In genomic region chr3:14261229-14261628, GRCh38 we compare ENCODE assay signal across 8 cellular contexts.
DNase-seq lines count a peak whose midpoint lies in the region; ATAC-seq and TF ChIP-seq lines count a peak whose summit lies in the region.

No MANE protein-coding gene starts in this region.

- H3K9me3 Mint-ChIP-seq in natural killer cell, result no peaks in the 10 kb centered on the region
- H3K9me3 Mint-ChIP-seq in stimulated activated memory B cell treated with anti-CD40 and anti-IgM and Interleukin-4, amounts not matched to agents 10 μg/mL and 1 μg/mL and 100 μg/mL, for 72 hours, result no peaks in the 10 kb centered on the region

- H3K9me3 ChIP-seq in PC-9 (ENCODE audit: insufficient read depth, low read depth) (no peaks in the 10 kb centered on the region), esophagus muscularis mucosa (peaks cover 0 to 4% (median 0%) of the 10 kb centered on the region in 4 donors)

- H3K27ac ChIP-seq in PC-9 (no peak overlapping the region), esophagus muscularis mucosa (replicated peaks in 1 of 4) (no peak overlapping the region)

- H3K27me3 Mint-ChIP-seq in natural killer cell (ENCODE audit: low read depth in 2 of 2), result peaks cover 0 to 11% of the 10 kb centered on the region in 2 donors
- H3K27me3 Mint-ChIP-seq in stimulated activated memory B cell treated with anti-CD40 and anti-IgM and Interleukin-4, amounts not matched to agents 10 μg/mL and 1 μg/mL and 100 μg/mL, for 72 hours, result peaks cover 8% of the 10 kb centered on the region

- DNase-seq in Caki2 (ENCODE audit: low read depth), result peak; percentile 56
- DNase-seq in PC-9, result peak; percentile 61 to 83
- DNase-seq in activated T-cell treated with anti-CD3 and anti-CD28 coated beads for 48 hours (ENCODE audit: low read depth), result peak; percentile 65
- peak; percentile 95 for DNase-seq in esophagus muscularis mucosa (ENCODE audit: extremely low spot score)
- DNase-seq in natural killer cell, result peak; percentile 76
- DNase-seq in GF-D8 (lab: John Stamatoyannopoulos, UW), result no peak

- no peak overlapping the region for H2AFZ ChIP-seq in PC-9

- CTCF ChIA-PET in PC-9 (lab: Charles Lee), result interaction anchor here (0.6 to 1.1 kb wide), 3 partner anchors 58 to 207 kb away, joined by 3 to 7 read pairs (median 4); no protein-coding TSS in a partner anchor

- TF ChIP-seq EP300 in esophagus muscularis mucosa (IDR thresholded peaks at IDR 0.05), result no peak

- ATAC-seq in HG02981 (IDR thresholded peaks at IDR 0.05; ENCODE audit: unreplicated experiment) (peak; percentile 60), natural killer cell (peak; percentile 74 to 89 (median 78))
- peak; percentile 69 for ATAC-seq in stimulated activated memory B cell treated with anti-CD40 and anti-IgM and Interleukin-4, amounts not matched to agents 10 μg/mL and 1 μg/mL and 100 μg/mL, for 72 hours

- H3K4me3 Mint-ChIP-seq in natural killer cell, result no peak overlapping the region
- H3K4me3 Mint-ChIP-seq in stimulated activated memory B cell treated with anti-CD40 and anti-IgM and Interleukin-4, amounts not matched to agents 10 μg/mL and 1 μg/mL and 100 μg/mL, for 72 hours, result no peak overlapping the region

- H3K27me3 ChIP-seq in PC-9 (ENCODE audit: insufficient read depth, low read depth) (no peaks in the 10 kb centered on the region), esophagus muscularis mucosa (no peaks in the 10 kb centered on the region)

- H3K4me2 ChIP-seq in PC-9, result peak overlapping the region; percentile 45

- no peaks in the 10 kb centered on the region for H3K36me3 Mint-ChIP-seq in natural killer cell
- no peaks in the 10 kb centered on the region for H3K36me3 Mint-ChIP-seq in stimulated activated memory B cell treated with anti-CD40 and anti-IgM and Interleukin-4, amounts not matched to agents 10 μg/mL and 1 μg/mL and 100 μg/mL, for 72 hours

- H3K79me2 ChIP-seq in PC-9 (ENCODE audit: low read depth), result no peaks in the 10 kb centered on the region

- intact Hi-C loops in PC-9 (cut with micrococcal nuclease; ENCODE audit: unreplicated experiment), result loop anchor here (1.0 to 10.0 kb wide), 10 partner anchors 58 to 656 kb away; partner anchors contain the start of gene SLC6A6
- intact Hi-C loops in esophagus muscularis mucosa (cut with DNase I), result loop anchor here (5.0 to 10.0 kb wide), 3 partner anchors 59 to 286 kb away; no protein-coding TSS in a partner anchor
- intact Hi-C loops in natural killer cell (cut with micrococcal nuclease), result loop anchor here (1.0 kb wide), 3 partner anchors 207 to 365 kb away; no protein-coding TSS in a partner anchor

- H3K4me3 ChIP-seq in PC-9, result no peak overlapping the region
- no peak overlapping the region for H3K4me3 ChIP-seq in esophagus muscularis mucosa

- no TSS peak for BruUV-seq in PC-9 (replicated peaks; lab: Mats Ljungman, UMichigan)

- H3K9me2 ChIP-seq in PC-9 (ENCODE audit: insufficient read depth), result no peaks in the 10 kb centered on the region

- H3K4me1 Mint-ChIP-seq in natural killer cell, result no peaks in the 10 kb centered on the region
- H3K4me1 Mint-ChIP-seq in stimulated activated memory B cell treated with anti-CD40 and anti-IgM and Interleukin-4, amounts not matched to agents 10 μg/mL and 1 μg/mL and 100 μg/mL, for 72 hours, result no peaks in the 10 kb centered on the region

- H4K20me1 ChIP-seq in PC-9 (ENCODE audit: insufficient read depth), result no peaks in the 10 kb centered on the region

- no peaks in the 10 kb centered on the region for H3K36me3 ChIP-seq in PC-9 (ENCODE audit: low read depth)
- no peaks in the 10 kb centered on the region for H3K36me3 ChIP-seq in esophagus muscularis mucosa

- 12% methylated on average over 8 of the region's 8 CpGs for WGBS in esophagus muscularis mucosa

- H3K4me1 ChIP-seq in PC-9 (replicated peaks; ENCODE audit: insufficient read depth) (peaks cover 44% of the 10 kb centered on the region), esophagus muscularis mucosa (peaks cover 3 to 7% (median 4%) of the 10 kb centered on the region in 4 donors)

- peak; percentile 99 for TF ChIP-seq CTCF in PC-9 (conservative IDR thresholded peaks at IDR 0.05)
- TF ChIP-seq CTCF in esophagus muscularis mucosa (IDR thresholded peaks at IDR 0.05), result peak; percentile 95 to 98 (median 97)
- TF ChIP-seq CTCF in natural killer cell (IDR thresholded peaks at IDR 0.05), result peak; percentile 99

- H3K27ac Mint-ChIP-seq in natural killer cell, result no peak overlapping the region
- no peak overlapping the region for H3K27ac Mint-ChIP-seq in stimulated activated memory B cell treated with anti-CD40 and anti-IgM and Interleukin-4, amounts not matched to agents 10 μg/mL and 1 μg/mL and 100 μg/mL, for 72 hours

- no peak for TF ChIP-seq POLR2A in esophagus muscularis mucosa (IDR thresholded peaks at IDR 0.05; ENCODE audit: low read depth)

- in situ Hi-C loops in Caki2 (cut with HindIII; ENCODE audit: low pct_unique_long_range_greater_than_20kb, low sequenced_read_pairs), result no loop called here

- POLR2A ChIA-PET in PC-9 (lab: Charles Lee; ENCODE audit: unreplicated experiment), result no interaction called here

- peaks cover 23% of the 10 kb centered on the region for H3F3A ChIP-seq in PC-9 (ENCODE audit: insufficient read depth, low read depth)
